ENCODE assay signal across 17 cellular contexts in genomic region chr11:122937978-122938377, GRCh38. TPM values are rescaled to one million over a fixed set of nuclear protein-coding genes. Genes with fewer than 3 reads are reported as not detected.
DNase-seq lines count a peak whose midpoint lies in the region; ATAC-seq lines count a peak whose summit lies in the region.
"Had no signal": no experiment of that assay in that cellular context is flagged by ENCODE, and none has a peak within 500 bp of the region (broad histone marks: within the 10 kb centered on the region; RNA-seq: fewer than 3 reads in every experiment).

No MANE protein-coding gene starts in this region.

- H3K4me1 Mint-ChIP-seq in activated CD4-positive, alpha-beta T cell treated with anti-CD3 and anti-CD28 coated beads, Interleukin-2, amount 10 ng/mL, durations not matched to agents 24 days and 14 days: no peaks in the 10 kb centered on the region
- H3K4me1 Mint-ChIP-seq in stimulated activated naive CD8-positive, alpha-beta T cell treated with anti-CD3 and anti-CD28 coated beads, Interleukin-15, amount 100 ng/mL, for 72 hours: no peaks in the 10 kb centered on the region
- no peaks in the 10 kb centered on the region for H3K4me1 Mint-ChIP-seq in activated T-helper 17 cell treated with anti-CD3 and anti-CD28 coated beads, Interleukin-2, amount 50 U/mL, for 72 hours
- H3K4me1 Mint-ChIP-seq: CD4-positive, alpha-beta memory T cell had no signal

- DNase-seq in activated CD4-positive, alpha-beta T cell treated with anti-CD3 and anti-CD28 coated beads, Interleukin-2, amount 10 ng/mL, durations not matched to agents 24 days and 14 days: peak; percentile 23
- DNase-seq in activated CD4-positive, alpha-beta T cell treated with anti-CD3 and anti-CD28 coated beads for 1 hour: no peak
- DNase-seq in stimulated activated naive CD8-positive, alpha-beta T cell treated with anti-CD3 and anti-CD28 coated beads, Interleukin-15, Interleukin-2, amounts not matched to agents 100 U/mL and 50 U/mL, for 24 hours: no peak
- no peak for DNase-seq in stimulated activated naive CD8-positive, alpha-beta T cell treated with anti-CD3 and anti-CD28 coated beads, Interleukin-15, amount 100 ng/mL, for 72 hours
- no peak for DNase-seq in ureter (ENCODE audit: low spot score)
- DNase-seq: C1 segment of cervical spinal cord; Calu3; CD4-positive, alpha-beta memory T cell; COR-L47; DND-41; GM23248; H7; HCEC 1CT had no signal

- no peak overlapping the region for H3K27ac Mint-ChIP-seq in activated CD4-positive, alpha-beta T cell treated with anti-CD3 and anti-CD28 coated beads, Interleukin-2, amount 10 ng/mL, durations not matched to agents 24 days and 14 days
- H3K27ac Mint-ChIP-seq in stimulated activated naive CD8-positive, alpha-beta T cell treated with anti-CD3 and anti-CD28 coated beads, Interleukin-15, amount 100 ng/mL, for 72 hours: no peak overlapping the region
- H3K27ac Mint-ChIP-seq in activated T-helper 17 cell treated with anti-CD3 and anti-CD28 coated beads, Interleukin-2, amount 50 U/mL, for 72 hours: no peak overlapping the region
- H3K27ac Mint-ChIP-seq: CD4-positive, alpha-beta memory T cell had no signal

- no peaks in the 10 kb centered on the region for H3K36me3 Mint-ChIP-seq in activated CD4-positive, alpha-beta T cell treated with anti-CD3 and anti-CD28 coated beads, Interleukin-2, amount 10 ng/mL, durations not matched to agents 24 days and 14 days (ENCODE audit: low read depth)
- H3K36me3 Mint-ChIP-seq in activated T-helper 17 cell treated with anti-CD3 and anti-CD28 coated beads, Interleukin-2, amount 50 U/mL, for 72 hours (ENCODE audit: low read depth): no peaks in the 10 kb centered on the region

- no peak overlapping the region for H3K4me3 Mint-ChIP-seq in activated CD4-positive, alpha-beta T cell treated with anti-CD3 and anti-CD28 coated beads, Interleukin-2, amount 10 ng/mL, durations not matched to agents 24 days and 14 days
- H3K4me3 Mint-ChIP-seq in stimulated activated naive CD8-positive, alpha-beta T cell treated with anti-CD3 and anti-CD28 coated beads, Interleukin-15, amount 100 ng/mL, for 72 hours: no peak overlapping the region
- H3K4me3 Mint-ChIP-seq in activated T-helper 17 cell treated with anti-CD3 and anti-CD28 coated beads, Interleukin-2, amount 50 U/mL, for 72 hours: no peak overlapping the region
- H3K4me3 Mint-ChIP-seq: CD4-positive, alpha-beta memory T cell had no signal

- H3K9me3 Mint-ChIP-seq in activated CD4-positive, alpha-beta T cell treated with anti-CD3 and anti-CD28 coated beads, Interleukin-2, amount 10 ng/mL, durations not matched to agents 24 days and 14 days: peaks cover 4% of the 10 kb centered on the region
- H3K9me3 Mint-ChIP-seq in stimulated activated naive CD8-positive, alpha-beta T cell treated with anti-CD3 and anti-CD28 coated beads, Interleukin-15, amount 100 ng/mL, for 72 hours: peaks cover 0 to 3% of the 10 kb centered on the region in 2 donors
- no peaks in the 10 kb centered on the region for H3K9me3 Mint-ChIP-seq in activated T-helper 17 cell treated with anti-CD3 and anti-CD28 coated beads, Interleukin-2, amount 50 U/mL, for 72 hours
- H3K9me3 Mint-ChIP-seq: CD4-positive, alpha-beta memory T cell had no signal

- intact Hi-C loops in activated CD4-positive, alpha-beta T cell treated with anti-CD3 and anti-CD28 coated beads, Interleukin-2, amount 10 ng/mL, durations not matched to agents 24 days and 14 days (cut with micrococcal nuclease): no loop called here

- no peaks in the 10 kb centered on the region for H3K27me3 Mint-ChIP-seq in activated CD4-positive, alpha-beta T cell treated with anti-CD3 and anti-CD28 coated beads, Interleukin-2, amount 10 ng/mL, durations not matched to agents 24 days and 14 days
- H3K27me3 Mint-ChIP-seq in stimulated activated naive CD8-positive, alpha-beta T cell treated with anti-CD3 and anti-CD28 coated beads, Interleukin-15, amount 100 ng/mL, for 72 hours: no peaks in the 10 kb centered on the region
- no peaks in the 10 kb centered on the region for H3K27me3 Mint-ChIP-seq in activated T-helper 17 cell treated with anti-CD3 and anti-CD28 coated beads, Interleukin-2, amount 50 U/mL, for 72 hours

- peak; percentile 63 for ATAC-seq in stimulated activated naive CD8-positive, alpha-beta T cell treated with anti-CD3 and anti-CD28 coated beads, Interleukin-15, Interleukin-2, amounts not matched to agents 100 U/mL and 50 U/mL, for 24 hours
- ATAC-seq in stimulated activated naive CD8-positive, alpha-beta T cell treated with anti-CD3 and anti-CD28 coated beads, Interleukin-15, amount 100 ng/mL, for 72 hours: no peak
- peak; percentile 67 for ATAC-seq in activated T-helper 17 cell treated with anti-CD3 and anti-CD28 coated beads, Interleukin-2, amount 50 U/mL, for 72 hours (replicated peaks)

RNA-seq across cellular contexts. Expression of gene BSX, which starts 43.7 kb away (rescaled TPM):
- not detected in 2 replicates for total RNA-seq in activated CD4-positive, alpha-beta T cell treated with anti-CD3 and anti-CD28 coated beads, Interleukin-2, amount 10 ng/mL, durations not matched to agents 24 days and 14 days
- total RNA-seq in activated T-helper 17 cell treated with anti-CD3 and anti-CD28 coated beads, Interleukin-2, amount 50 U/mL, for 72 hours: not detected
- not detected for total RNA-seq in ureter
- total RNA-seq: A172; A673; Calu3; CD4-positive, alpha-beta memory T cell; GM23248; H1; H7 had no signal

RNA-seq across cellular contexts. Expression of gene JHY, which starts 55.4 kb away (rescaled TPM):
- total RNA-seq in activated CD4-positive, alpha-beta T cell treated with anti-CD3 and anti-CD28 coated beads, Interleukin-2, amount 10 ng/mL, durations not matched to agents 24 days and 14 days: 0.95 and 1.1 TPM in 2 replicates
- 1 to 10 TPM; 1.2 to 1.5 TPM for total RNA-seq in activated T-helper 17 cell treated with anti-CD3 and anti-CD28 coated beads, Interleukin-2, amount 50 U/mL, for 72 hours
- total RNA-seq in ureter: 11.1 TPM
